In genomic region chr9:125561497-125562148, GRCh38 we compare ENCODE assay signal across 12 cellular contexts.
DNase-seq lines count a peak whose midpoint lies in the region; ATAC-seq, FAIRE-seq and TF ChIP-seq lines count a peak whose summit lies in the region.
"Had no signal": no experiment of that assay in that cellular context is flagged by ENCODE, and none has a peak within 500 bp of the region (broad histone marks: within the 10 kb centered on the region; RNA-seq: fewer than 3 reads in every experiment).

No MANE protein-coding gene starts in this region.

- TF ChIP-seq CTCF in GM06990 (IDR thresholded peaks at IDR 0.05; ENCODE audit: insufficient read depth, low read length, poor library complexity, severe bottlenecking), result no peak

- H3K36me3 Mint-ChIP-seq in activated T-helper 2 cell treated with anti-CD3 and anti-CD28 coated beads, Interferon-gamma antibody, Interleukin-2, Interleukin-4, amounts not matched to agents 10 μg/mL and 5 μg/mL and 100 μg/mL, durations not matched to agents 14 hours and 24 hours and 36 hours (ENCODE audit: low read depth), result peaks cover 18% of the 10 kb centered on the region

- H3K9me3 Mint-ChIP-seq in activated T-helper 2 cell treated with anti-CD3 and anti-CD28 coated beads, Interferon-gamma antibody, Interleukin-2, Interleukin-4, amounts not matched to agents 10 μg/mL and 5 μg/mL and 100 μg/mL, durations not matched to agents 14 hours and 24 hours and 36 hours, result no peaks in the 10 kb centered on the region

- no peaks in the 10 kb centered on the region for H3K27me3 Mint-ChIP-seq in activated T-helper 2 cell treated with anti-CD3 and anti-CD28 coated beads, Interferon-gamma antibody, Interleukin-2, Interleukin-4, amounts not matched to agents 10 μg/mL and 5 μg/mL and 100 μg/mL, durations not matched to agents 14 hours and 24 hours and 36 hours (ENCODE audit: low read depth)

- no peaks in the 10 kb centered on the region for H3K9me3 ChIP-seq in effector memory CD4-positive, alpha-beta T cell (ENCODE audit: control insufficient read depth, low read length)
- no peaks in the 10 kb centered on the region; the same call in 1 of the 2 replicates for H3K9me3 ChIP-seq in SJCRH30 (replicated peaks)
- H3K9me3 ChIP-seq: gastroesophageal sphincter had no signal

- H3K4me3 ChIP-seq in GM06990 (replicated peaks; ENCODE audit: low read depth, low read length) (no peak overlapping the region; the same call in 1 of the 2 replicates), SJCRH30 (no peak overlapping the region)
- H3K4me3 ChIP-seq in effector memory CD4-positive, alpha-beta T cell (ENCODE audit: insufficient read depth, low read depth, low read length, poor library complexity, severe bottlenecking), result no peak overlapping the region
- H3K4me3 ChIP-seq: gastroesophageal sphincter, lung had no signal

- FAIRE-seq in RCC 7860 (lab: Jason Lieb, UNC), result no peak
- FAIRE-seq: urothelium cell line had no signal

- peak overlapping the region; percentile 54 for H3K27ac Mint-ChIP-seq in activated T-helper 2 cell treated with anti-CD3 and anti-CD28 coated beads, Interferon-gamma antibody, Interleukin-2, Interleukin-4, amounts not matched to agents 10 μg/mL and 5 μg/mL and 100 μg/mL, durations not matched to agents 14 hours and 24 hours and 36 hours

- H3K36me3 ChIP-seq in GM06990 (ENCODE audit: control insufficient read depth, insufficient read depth, low read length) (no peaks in the 10 kb centered on the region), SJCRH30 (peaks cover 4% of the 10 kb centered on the region; the same call in 1 of the 2 replicates)
- no peaks in the 10 kb centered on the region for H3K36me3 ChIP-seq in effector memory CD4-positive, alpha-beta T cell (ENCODE audit: control insufficient read depth, insufficient read depth, low read length)

- H3K4me1 ChIP-seq in effector memory CD4-positive, alpha-beta T cell (ENCODE audit: control insufficient read depth, insufficient read depth, low read length, poor library complexity, severe bottlenecking), result no peaks in the 10 kb centered on the region
- peaks cover 11% of the 10 kb centered on the region for H3K4me1 ChIP-seq in SJCRH30

- peaks cover 33% of the 10 kb centered on the region for H3K4me1 Mint-ChIP-seq in activated T-helper 2 cell treated with anti-CD3 and anti-CD28 coated beads, Interferon-gamma antibody, Interleukin-2, Interleukin-4, amounts not matched to agents 10 μg/mL and 5 μg/mL and 100 μg/mL, durations not matched to agents 14 hours and 24 hours and 36 hours (ENCODE audit: low read depth)

- H3K27me3 ChIP-seq in GM06990 (replicated peaks; ENCODE audit: control insufficient read depth, insufficient read depth, low read length), result no peaks in the 10 kb centered on the region
- H3K27me3 ChIP-seq in effector memory CD4-positive, alpha-beta T cell (replicated peaks; ENCODE audit: control insufficient read depth, insufficient read depth, low read length, poor library complexity, severe bottlenecking), result no peaks in the 10 kb centered on the region
- no peaks in the 10 kb centered on the region for H3K27me3 ChIP-seq in SJCRH30
- H3K27me3 ChIP-seq: gastroesophageal sphincter had no signal

- H3K4me3 Mint-ChIP-seq in activated T-helper 2 cell treated with anti-CD3 and anti-CD28 coated beads, Interferon-gamma antibody, Interleukin-2, Interleukin-4, amounts not matched to agents 10 μg/mL and 5 μg/mL and 100 μg/mL, durations not matched to agents 14 hours and 24 hours and 36 hours (ENCODE audit: low read depth), result peak overlapping the region; percentile 40

- ATAC-seq in GM18907 (IDR thresholded peaks at IDR 0.05; ENCODE audit: unreplicated experiment) (peak; percentile 57), HG03342 (IDR thresholded peaks at IDR 0.05; ENCODE audit: unreplicated experiment) (peak; percentile 64), HG03175 (IDR thresholded peaks at IDR 0.05; ENCODE audit: unreplicated experiment) (no peak)
- ATAC-seq: gastroesophageal sphincter had no signal

- intact Hi-C loops in activated T-helper 2 cell treated with anti-CD3 and anti-CD28 coated beads, Interferon-gamma antibody, Interleukin-2, Interleukin-4, amounts not matched to agents 10 μg/mL and 5 μg/mL and 100 μg/mL, durations not matched to agents 14 hours and 24 hours and 36 hours (cut with micrococcal nuclease), result loop anchor here (1.0 to 5.0 kb wide), 3 partner anchors 40 to 91 kb away; no protein-coding TSS in a partner anchor

- DNase-seq in GM06990 (ENCODE audit: extremely low read depth, insufficient read length) (peak; percentile 13), RCC 7860 (ENCODE audit: low spot score) (no peak), SJCRH30 (no peak)
- no peak for DNase-seq in activated T-helper 2 cell treated with anti-CD3 and anti-CD28 coated beads, Interferon-gamma antibody, Interleukin-2, Interleukin-4, amounts not matched to agents 10 μg/mL and 5 μg/mL and 100 μg/mL, durations not matched to agents 14 hours and 24 hours and 36 hours (ENCODE audit: low spot score)
- no peak for DNase-seq in effector memory CD4-positive, alpha-beta T cell
- DNase-seq: activated gamma-delta T cell treated with Interleukin-2 at 50 U/mL for 16 hours had no signal

- no peak overlapping the region for H3K27ac ChIP-seq in effector memory CD4-positive, alpha-beta T cell (ENCODE audit: insufficient read depth, low read length, poor library complexity, severe bottlenecking)
- H3K27ac ChIP-seq in SJCRH30, result no peak overlapping the region
- H3K27ac ChIP-seq: gastroesophageal sphincter had no signal
